In the genomic region with DNA sequence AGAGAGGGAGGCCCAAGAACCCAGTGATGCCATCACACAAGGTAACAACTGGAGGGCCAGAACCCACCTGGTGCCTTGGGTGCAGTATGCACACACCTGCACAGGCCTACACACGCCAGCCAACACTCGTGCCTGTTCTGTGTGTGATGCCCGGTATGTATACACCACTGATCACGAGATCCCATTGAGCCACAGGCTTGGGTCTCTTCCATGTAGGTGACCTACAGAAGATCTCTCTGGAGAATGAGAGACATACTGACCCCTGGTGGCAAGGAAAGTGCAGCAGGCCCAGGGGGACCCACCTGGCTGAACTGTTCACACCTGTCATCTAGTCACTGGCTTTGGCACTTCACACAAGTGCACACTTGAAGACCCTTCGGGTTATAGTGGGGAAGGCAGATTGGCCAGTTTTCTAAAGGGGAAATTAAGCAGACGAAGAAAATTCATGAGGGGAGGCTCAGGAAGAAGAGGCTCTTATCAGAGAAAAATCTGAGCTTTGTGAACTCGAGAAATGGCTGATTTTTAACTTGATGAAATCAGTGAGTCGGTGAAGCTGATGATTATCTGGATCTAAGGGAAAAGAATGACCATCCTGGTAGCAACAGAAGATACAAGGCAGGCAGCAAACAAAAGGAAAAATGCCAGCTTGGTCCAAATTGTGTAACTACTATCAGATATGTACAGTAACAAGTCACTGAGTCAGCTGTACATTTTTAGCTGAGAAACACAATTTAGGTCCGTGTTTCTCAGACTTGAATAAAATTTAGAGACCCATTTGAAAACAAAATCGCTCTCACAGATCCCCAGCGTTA, we compare ENCODE assay signal across 9 cellular contexts.
DNase-seq lines count a peak whose midpoint lies in the region; TF ChIP-seq lines count a peak whose summit lies in the region.
"Had no signal": no experiment of that assay in that cellular context is flagged by ENCODE, and none has a peak within 500 bp of the region (broad histone marks: within the 10 kb centered on the region; RNA-seq: fewer than 3 reads in every experiment).

No MANE protein-coding gene starts in this region.

- intact Hi-C loops in sigmoid colon (cut with DNase I), result no loop called here

- peak overlapping the region; percentile 74 for H3K27ac Mint-ChIP-seq in HFFc6
- H3K27ac Mint-ChIP-seq: T-helper 1 cell treated with Interleukin-12 subunit alpha and Interleukin-12 subunit beta and Interleukin-4 antibody, amounts not matched to agents 30 μg/mL and 1 μg/mL, for 36 hours had no signal

- peaks cover 44% of the 10 kb centered on the region for H3K4me1 Mint-ChIP-seq in HFFc6 (ENCODE audit: low read depth)

- H3K4me3 ChIP-seq in foreskin fibroblast (ENCODE audit: low read depth in 1 of 2, low read length in 2 of 2) (no peak overlapping the region), sigmoid colon (no peak overlapping the region)

- H3K4me1 ChIP-seq in sigmoid colon, result no peaks in the 10 kb centered on the region

- H3K36me3 Mint-ChIP-seq in HFFc6 (ENCODE audit: low read depth), result no peaks in the 10 kb centered on the region

- H3K4me3 Mint-ChIP-seq in HFFc6, result peak overlapping the region; percentile 11
- H3K4me3 Mint-ChIP-seq: T-helper 1 cell treated with Interleukin-12 subunit alpha and Interleukin-12 subunit beta and Interleukin-4 antibody, amounts not matched to agents 30 μg/mL and 1 μg/mL, for 36 hours had no signal

- no peak overlapping the region for H3K27ac ChIP-seq in sigmoid colon

- no peaks in the 10 kb centered on the region for H3K9me3 ChIP-seq in sigmoid colon

- H3K27me3 Mint-ChIP-seq in HFFc6 (ENCODE audit: insufficient read depth), result peaks cover 5% of the 10 kb centered on the region

- H3K36me3 ChIP-seq in sigmoid colon, result no peaks in the 10 kb centered on the region

- WGBS in sigmoid colon, 2 donors, result 60 to 81% methylated on average over 11 of the region's 11 CpGs

- H3K9me3 Mint-ChIP-seq in HFFc6, result no peaks in the 10 kb centered on the region
- H3K9me3 Mint-ChIP-seq: T-helper 1 cell treated with Interleukin-12 subunit alpha and Interleukin-12 subunit beta and Interleukin-4 antibody, amounts not matched to agents 30 μg/mL and 1 μg/mL, for 36 hours had no signal

- TF ChIP-seq POLR2A in sigmoid colon (IDR thresholded peaks at IDR 0.05), result no peak

- no peak for TF ChIP-seq EP300 in sigmoid colon (IDR thresholded peaks at IDR 0.05)

- H3K27me3 ChIP-seq in sigmoid colon, result no peaks in the 10 kb centered on the region

- DNase-seq in EL (peak; percentile 31), HFFc6 (peak; percentile 42), NCI-H345 (lab: John Stamatoyannopoulos, UW) (peak; percentile 64), activated T-cell treated with anti-CD3 and anti-CD28 coated beads for 1 hour (ENCODE audit: low read depth) (peak; percentile 39), foreskin fibroblast (peak in 1 of 2 donors; percentile 47), sigmoid colon (no peak), NOMO-1 treated with dmso at 0.1 percent for 144 hours (lab: John Stamatoyannopoulos, UW; ENCODE audit: unreplicated experiment) (no peak)
- DNase-seq in stimulated activated CD4-positive, alpha-beta T cell treated with anti-CD3 and anti-CD28 coated beads, Interleukin-12 subunit alpha, Interleukin-12 subunit beta, amount 100 ng/mL, for 48 hours (ENCODE audit: low read depth in 2 of 3, low spot score in 1 of 3), result peak in 2 of 3 donors; percentile 22 to 49

- TF ChIP-seq CTCF in HFFc6 (IDR thresholded peaks at IDR 0.05), result peak; percentile 75
- peak; percentile 24 for TF ChIP-seq CTCF in foreskin fibroblast (IDR thresholded peaks at IDR 0.05; ENCODE audit: low read depth, low read length)
- peak in 2 of 4 experiments; percentile 18 to 41 for TF ChIP-seq CTCF in sigmoid colon (IDR thresholded peaks at IDR 0.05)

Comparison
In these comparisons a context has a peak if more than half of its experiments do, and no peak if none do; other contexts are left out.
1. DNase-seq: peak in EL (single experiment), HFFc6 (single experiment), NCI-H345 (single experiment), activated T-cell treated with anti-CD3 and anti-CD28 coated beads for 1 hour (single experiment) and stimulated activated CD4-positive, alpha-beta T cell treated with anti-CD3 and anti-CD28 coated beads, Interleukin-12 subunit alpha, Interleukin-12 subunit beta, amount 100 ng/mL, for 48 hours (2 of 3); none in sigmoid colon (single experiment) and NOMO-1 treated with dmso at 0.1 percent for 144 hours (single experiment).